ENCODE assay signal across 7 cellular contexts in the genomic region with DNA sequence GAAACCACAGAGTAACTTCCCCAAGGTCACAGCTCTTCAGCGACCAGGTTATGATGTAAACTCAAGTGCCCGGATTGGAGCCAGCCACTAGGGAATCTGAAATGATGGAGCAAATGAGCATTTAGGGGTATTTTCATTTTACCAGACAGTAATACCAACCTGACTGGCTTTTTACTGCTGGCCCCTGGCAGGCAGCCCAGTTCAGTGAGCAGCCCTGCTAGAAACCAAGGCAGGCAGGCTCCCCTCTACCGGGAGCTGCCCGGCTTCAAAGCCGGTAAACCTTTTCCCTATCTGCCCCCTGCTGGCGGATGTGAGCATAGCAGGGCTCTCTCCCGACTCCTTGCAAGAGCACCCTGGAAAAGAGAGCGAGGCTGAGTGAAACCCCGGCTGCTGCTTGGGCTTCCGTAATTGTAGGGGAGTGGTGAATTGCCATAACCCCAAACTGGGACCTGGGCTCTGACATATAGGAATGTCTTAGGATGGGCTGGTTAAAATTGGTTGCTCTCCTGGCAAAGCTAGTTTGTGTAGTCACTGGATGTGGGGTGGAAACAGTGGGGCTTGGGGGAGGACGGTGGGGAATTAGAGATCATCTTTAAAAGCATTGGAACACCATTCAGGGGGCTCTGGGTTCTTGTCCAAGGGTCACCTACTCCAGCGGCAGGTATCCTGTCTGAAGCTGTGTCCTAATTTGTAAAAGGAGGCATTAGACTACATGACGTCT.
DNase-seq lines count a peak whose midpoint lies in the region; TF ChIP-seq lines count a peak whose summit lies in the region.

No MANE protein-coding gene starts in this region.

- intact Hi-C loops in PC-9 (cut with micrococcal nuclease; ENCODE audit: unreplicated experiment): loop anchor here (5.0 kb wide), 1 partner anchor 60 kb away; no protein-coding TSS in a partner anchor

- DNase-seq in GM13977 (ENCODE audit: low spot score) (peak; percentile 66), PC-9 (peak; percentile 49 to 77), fibroblast of mammary gland (ENCODE audit: low read depth) (peak; percentile 91)
- peak; percentile 84 for DNase-seq in activated T-cell treated with anti-CD3 and anti-CD28 coated beads, Interleukin-2, amount 50 U/mL, for 24 hours
- DNase-seq in stimulated activated naive CD4-positive, alpha-beta T cell treated with Interleukin-2 at 50 U/mL for 16 hours (lab: John Stamatoyannopoulos, UW): peak; percentile 38

- TF ChIP-seq EP300 in Ishikawa (IDR thresholded peaks at IDR 0.05; ENCODE audit: borderline replicate concordance): no peak
- no peak for TF ChIP-seq EP300 in neural cell (conservative IDR thresholded peaks at IDR 0.05; ENCODE audit: poor library complexity, severe bottlenecking)

- H3K27ac Mint-ChIP-seq in activated T-cell treated with anti-CD3 and anti-CD28 coated beads, Interleukin-2, amount 50 U/mL, for 24 hours: no peak overlapping the region

- TF ChIP-seq RAD21 in Ishikawa (IDR thresholded peaks at IDR 0.05; ENCODE audit: low read depth): peak; percentile 68
- TF ChIP-seq RAD21 in neural cell (conservative IDR thresholded peaks at IDR 0.05): peak; percentile 57

- no peaks in the 10 kb centered on the region for H3K9me2 ChIP-seq in PC-9 (ENCODE audit: insufficient read depth)
- H3K9me2 ChIP-seq in neural cell (ENCODE audit: insufficient read depth, low read length): no peaks in the 10 kb centered on the region

- H3K4me2 ChIP-seq in PC-9: no peak overlapping the region
- H3K4me2 ChIP-seq in neural cell (ENCODE audit: low read length): no peak overlapping the region

- H2AFZ ChIP-seq in PC-9: no peak overlapping the region
- H2AFZ ChIP-seq in neural cell (ENCODE audit: low read depth, low read length): no peak overlapping the region

- H3K9ac ChIP-seq in neural cell (ENCODE audit: low read length): no peak overlapping the region

- H3K36me3 ChIP-seq in PC-9 (ENCODE audit: low read depth): no peaks in the 10 kb centered on the region
- H3K36me3 ChIP-seq in neural cell (ENCODE audit: insufficient read depth, low read length): no peaks in the 10 kb centered on the region

- no peaks in the 10 kb centered on the region for H3K36me3 Mint-ChIP-seq in activated T-cell treated with anti-CD3 and anti-CD28 coated beads, Interleukin-2, amount 50 U/mL, for 24 hours (ENCODE audit: low read depth)

- H3K27ac ChIP-seq in PC-9 (no peak overlapping the region), neural cell (ENCODE audit: low read length) (no peak overlapping the region)

- H3K27me3 ChIP-seq in PC-9 (ENCODE audit: insufficient read depth, low read depth) (no peaks in the 10 kb centered on the region), neural cell (ENCODE audit: insufficient read depth, low read depth, low read length) (no peaks in the 10 kb centered on the region)

- H3K9me3 ChIP-seq in PC-9 (ENCODE audit: insufficient read depth, low read depth) (no peaks in the 10 kb centered on the region), neural cell (ENCODE audit: low read length) (no peaks in the 10 kb centered on the region)

- in situ Hi-C loops in GM13977 (cut with MboI; ENCODE audit: low pct_unique_long_range_greater_than_20kb, low sequenced_read_pairs, unreplicated experiment): no loop called here

- peaks cover 3% of the 10 kb centered on the region for H3K4me1 Mint-ChIP-seq in activated T-cell treated with anti-CD3 and anti-CD28 coated beads, Interleukin-2, amount 50 U/mL, for 24 hours (ENCODE audit: low read depth)

- H3K4me3 ChIP-seq in PC-9 (no peak overlapping the region), fibroblast of mammary gland (ENCODE audit: control insufficient read depth, low read depth, low read length) (no peak overlapping the region), neural cell (ENCODE audit: low read length) (no peak overlapping the region)

- CTCF ChIA-PET in PC-9 (lab: Charles Lee): interaction anchor here (0.8 to 3.0 kb wide), 2 partner anchors 29 to 245 kb away, joined by 4 to 16 read pairs; no protein-coding TSS in a partner anchor

- BruUV-seq in PC-9 (replicated peaks; lab: Mats Ljungman, UMichigan): no TSS peak

- peaks cover 33% of the 10 kb centered on the region for H3K27me3 Mint-ChIP-seq in activated T-cell treated with anti-CD3 and anti-CD28 coated beads, Interleukin-2, amount 50 U/mL, for 24 hours

- no peaks in the 10 kb centered on the region for H3F3A ChIP-seq in PC-9 (ENCODE audit: insufficient read depth, low read depth)
- no peaks in the 10 kb centered on the region for H3F3A ChIP-seq in neural cell (ENCODE audit: insufficient read depth, low read length, poor library complexity, severe bottlenecking)

- POLR2A ChIA-PET in PC-9 (lab: Charles Lee; ENCODE audit: unreplicated experiment): interaction anchor here (1.0 kb wide), 1 partner anchor 914 kb away, joined by 3 read pairs; no protein-coding TSS in a partner anchor

- no peaks in the 10 kb centered on the region for H4K20me1 ChIP-seq in PC-9 (ENCODE audit: insufficient read depth)
- H4K20me1 ChIP-seq in neural cell (ENCODE audit: insufficient read depth): no peaks in the 10 kb centered on the region

- TF ChIP-seq CTCF in GM13977 (IDR thresholded peaks at IDR 0.05; ENCODE audit: extremely low read depth, insufficient read depth, missing control alignments) (peak; percentile 90), PC-9 (conservative IDR thresholded peaks at IDR 0.05) (peak; percentile 87), fibroblast of mammary gland (conservative IDR thresholded peaks at IDR 0.05; ENCODE audit: control insufficient read depth, insufficient read depth, low read depth, low read length) (peak; percentile 92), neural cell (IDR thresholded peaks at IDR 0.05; ENCODE audit: poor library complexity, severe bottlenecking) (peak; percentile 67)

- H3K9me3 Mint-ChIP-seq in activated T-cell treated with anti-CD3 and anti-CD28 coated beads, Interleukin-2, amount 50 U/mL, for 24 hours: no peaks in the 10 kb centered on the region

- no peaks in the 10 kb centered on the region for H3K79me2 ChIP-seq in PC-9 (ENCODE audit: low read depth)
- H3K79me2 ChIP-seq in neural cell (replicated peaks; ENCODE audit: insufficient read depth, low read length): no peaks in the 10 kb centered on the region

- H3K4me1 ChIP-seq in PC-9 (replicated peaks; ENCODE audit: insufficient read depth): no peaks in the 10 kb centered on the region

- no peak overlapping the region for H3K4me3 Mint-ChIP-seq in activated T-cell treated with anti-CD3 and anti-CD28 coated beads, Interleukin-2, amount 50 U/mL, for 24 hours

TF ChIP-seq in Ishikawa, 13 proteins besides CTCF, POLR2A, EP300 and RAD21:
- no peak for TF ChIP-seq YY1 (IDR thresholded peaks at IDR 0.05; ENCODE audit: low read depth)
- TF ChIP-seq EGR1 (IDR thresholded peaks at IDR 0.05): no peak
- TF ChIP-seq CREB1 (IDR thresholded peaks at IDR 0.05; ENCODE audit: low read depth): no peak
- TF ChIP-seq FOXM1 (IDR thresholded peaks at IDR 0.05; ENCODE audit: borderline replicate concordance, low read depth): no peak
- TF ChIP-seq TCF12 (IDR thresholded peaks at IDR 0.05; ENCODE audit: low read depth): no peak
TF ChIP-seq in Ishikawa: peak in this region for 0.

TF ChIP-seq in neural cell, 6 proteins besides CTCF, POLR2A, EP300 and RAD21:
- TF ChIP-seq REST (IDR thresholded peaks at IDR 0.05; ENCODE audit: borderline replicate concordance): no peak
- TF ChIP-seq EZH2 (IDR thresholded peaks at IDR 0.05; ENCODE audit: borderline replicate concordance, insufficient read depth, low read length, poor library complexity, severe bottlenecking): no peak
- no peak for TF ChIP-seq TAF1 (IDR thresholded peaks at IDR 0.05; ENCODE audit: low read depth)
- TF ChIP-seq SMC3 (conservative IDR thresholded peaks at IDR 0.05; ENCODE audit: poor library complexity): peak; percentile 61
- TF ChIP-seq POLR2AphosphoS5 (IDR thresholded peaks at IDR 0.05): no peak
- TF ChIP-seq MXI1 (conservative IDR thresholded peaks at IDR 0.05; ENCODE audit: poor library complexity, severe bottlenecking): no peak

Comparison
In these comparisons a context has a peak if more than half of its experiments do, and no peak if none do; other contexts are left out.
1. DNase-seq: peak in every context shown above with its lines; median percentile 91 in fibroblast of mammary gland; 84 in activated T-cell treated with anti-CD3 and anti-CD28 coated beads, Interleukin-2, amount 50 U/mL, for 24 hours; 66 in GM13977; 63 in PC-9; 38 in stimulated activated naive CD4-positive, alpha-beta T cell treated with Interleukin-2 at 50 U/mL for 16 hours.